ENCODE assay signal across 1 cellular context in genomic region chr2:119136872-119137271, GRCh38.
TF ChIP-seq lines count a peak whose summit lies in the region.

No MANE protein-coding gene starts in this region.

TF ChIP-seq in HepG2, 621 proteins besides CTCF, POLR2A, EP300 and RAD21:
- TF ChIP-seq NBN (conservative IDR thresholded peaks at IDR 0.05), result no peak
- 0 out of 2 replicates have a peak, but pooled peaks have one; percentile 67 for TF ChIP-seq EZH2 (conservative IDR thresholded peaks at IDR 0.05; ENCODE audit: low read depth, low read length)
- no peak for TF ChIP-seq ZNF761 (CRISPR knock-in tag; conservative IDR thresholded peaks at IDR 0.05)
- TF ChIP-seq KLF16 (CRISPR knock-in tag; IDR thresholded peaks at IDR 0.05), result no peak
- no peak for TF ChIP-seq CCAR2 (optimal IDR thresholded peaks at IDR 0.05; ENCODE audit: low read depth, low read length)
- TF ChIP-seq ZNF292 (CRISPR knock-in tag; IDR thresholded peaks at IDR 0.05; ENCODE audit: borderline replicate concordance, low read depth), result no peak
